1 cellular context compared by ENCODE assay signal in genomic region chr14:92121670-92122350, GRCh38.
TF ChIP-seq lines count a peak whose summit lies in the region.

Gene CPSF2, plus strand, starts transcription at chr14:92121969. Its CDS starts 9,016 bp downstream, at chr14:92130985.
Gene NDUFB1, minus strand, starts transcription at chr14:92121706. Its CDS starts 4,069 bp downstream, at chr14:92117637.

TF ChIP-seq in HepG2, 621 proteins besides CTCF, POLR2A, EP300 and RAD21 (continued from another document and continues in another):
- TF ChIP-seq ZXDC (CRISPR knock-in tag; IDR thresholded peaks at IDR 0.05) (no peak), POLR2AphosphoS5 (IDR thresholded peaks at IDR 0.05; ENCODE audit: low read depth, low read length) (peak; percentile 61; the same call in 1 of the 2 replicates), ZNF605 (CRISPR knock-in tag; IDR thresholded peaks at IDR 0.05) (peak; percentile 69), ELF3 (CRISPR knock-in tag; IDR thresholded peaks at IDR 0.05) (peak; percentile 24; the same call in 1 of the 2 replicates), SMAD9 (CRISPR knock-in tag; IDR thresholded peaks at IDR 0.05) (0 out of 2 replicates have a peak, but pooled peaks have one; percentile 56), KDM6A (CRISPR knock-in tag; IDR thresholded peaks at IDR 0.05; ENCODE audit: low read depth) (no peak), ZFP36 (IDR thresholded peaks at IDR 0.05; ENCODE audit: borderline replicate concordance, low read depth, low read length, partially characterized antibody) (no peak), ZNF407 (CRISPR knock-in tag; IDR thresholded peaks at IDR 0.05; ENCODE audit: not compliant biosample characterization) (peak; percentile 50), ZBTB3 (CRISPR knock-in tag; IDR thresholded peaks at IDR 0.05; ENCODE audit: borderline replicate concordance, low read depth) (no peak), PBX3 (CRISPR knock-in tag; IDR thresholded peaks at IDR 0.05; ENCODE audit: borderline replicate concordance) (no peak), ZNF292 (CRISPR knock-in tag; IDR thresholded peaks at IDR 0.05; ENCODE audit: borderline replicate concordance, low read depth) (no peak), UBTF (CRISPR knock-in tag; IDR thresholded peaks at IDR 0.05) (peak; percentile 88), ZNF678 (CRISPR knock-in tag; IDR thresholded peaks at IDR 0.05) (no peak), NFKBIZ (CRISPR knock-in tag; IDR thresholded peaks at IDR 0.05) (no peak), KIAA2018 (CRISPR knock-in tag; IDR thresholded peaks at IDR 0.05; ENCODE audit: borderline replicate concordance) (no peak), ZBTB2 (CRISPR knock-in tag; IDR thresholded peaks at IDR 0.05; ENCODE audit: low read depth) (no peak), ZNF101 (CRISPR knock-in tag; IDR thresholded peaks at IDR 0.05; ENCODE audit: borderline replicate concordance, low read depth) (no peak), NPAS2 (CRISPR knock-in tag; IDR thresholded peaks at IDR 0.05; ENCODE audit: borderline replicate concordance) (no peak), ZNF674 (CRISPR knock-in tag; IDR thresholded peaks at IDR 0.05; ENCODE audit: low read depth) (no peak), HNF1B (CRISPR knock-in tag; IDR thresholded peaks at IDR 0.05) (0 out of 2 replicates have a peak, but pooled peaks have one; percentile 12), SP140L (CRISPR knock-in tag; IDR thresholded peaks at IDR 0.05; ENCODE audit: borderline replicate concordance) (no peak), NR2F2 (IDR thresholded peaks at IDR 0.05; ENCODE audit: borderline replicate concordance, low read depth) (no peak; the same call in 1 of the 2 replicates), ZNF570 (CRISPR knock-in tag; IDR thresholded peaks at IDR 0.05; ENCODE audit: borderline replicate concordance) (no peak), ZNF44 (CRISPR knock-in tag; IDR thresholded peaks at IDR 0.05) (no peak), GATA4 (IDR thresholded peaks at IDR 0.05; ENCODE audit: borderline replicate concordance, low read depth) (no peak), ZBTB21 (CRISPR knock-in tag; IDR thresholded peaks at IDR 0.05) (0 out of 2 replicates have a peak, but pooled peaks have one; percentile 20)
